Comparison of ENCODE assay signal across 1 cellular context in the genomic region with DNA sequence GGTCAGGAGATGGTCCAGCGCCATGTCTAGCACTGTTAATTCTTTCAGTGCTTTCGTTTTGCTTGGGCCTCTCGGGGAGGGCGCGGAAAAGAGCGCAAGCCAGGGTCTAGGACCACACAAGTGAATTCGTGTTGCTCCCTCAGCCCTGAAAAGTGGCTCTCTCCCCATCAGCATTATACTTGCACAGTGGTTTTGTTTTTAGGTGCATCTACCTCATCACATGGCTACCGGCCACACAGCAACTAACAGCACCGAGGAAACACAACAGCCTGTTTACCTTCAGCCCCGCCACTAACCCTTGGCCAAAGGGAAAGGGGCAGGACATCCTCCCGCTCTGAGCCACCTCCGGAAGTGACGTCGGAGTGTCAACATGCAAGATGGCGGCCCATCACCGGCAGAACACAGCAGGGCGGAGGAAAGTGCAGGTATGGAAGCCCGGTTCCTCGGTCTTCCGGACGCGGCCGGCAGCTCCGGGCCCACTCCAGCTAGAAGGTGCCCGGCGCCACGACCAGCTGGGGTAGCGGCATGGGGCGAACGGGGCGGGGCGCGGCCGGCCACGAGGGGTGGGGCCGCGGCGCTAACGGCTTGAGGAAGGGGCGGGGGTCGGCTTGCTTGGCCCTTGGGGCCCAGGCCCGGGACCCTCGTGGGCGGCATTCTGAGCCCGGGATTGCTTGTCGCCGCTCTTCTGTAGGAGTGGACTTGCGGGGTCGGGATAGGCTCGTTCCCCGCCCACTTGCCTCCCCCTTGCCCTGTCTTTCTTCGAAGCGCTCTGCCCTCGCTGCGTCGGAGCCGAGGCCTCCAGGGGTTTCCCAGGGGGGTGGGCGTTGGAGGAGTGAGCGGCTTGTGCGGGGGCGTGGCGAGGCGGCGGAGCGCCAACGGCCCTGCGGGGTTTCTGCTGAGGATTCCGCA.
TF ChIP-seq lines count a peak whose summit lies in the region.

Gene SCN11A (minus strand): TSS at position 296 of the 909 bp plus-strand sequence. CDS start 101,582 bp downstream, outside the sequence.
Gene WDR48 (plus strand): TSS at position 368 of the 909 bp plus-strand sequence. CDS start 10 bp downstream, at position 378.

TF ChIP-seq in GM12878, 131 proteins besides CTCF, POLR2A, EP300 and RAD21 (continued from another document and continues in another):
- TF ChIP-seq, protein P1, sequence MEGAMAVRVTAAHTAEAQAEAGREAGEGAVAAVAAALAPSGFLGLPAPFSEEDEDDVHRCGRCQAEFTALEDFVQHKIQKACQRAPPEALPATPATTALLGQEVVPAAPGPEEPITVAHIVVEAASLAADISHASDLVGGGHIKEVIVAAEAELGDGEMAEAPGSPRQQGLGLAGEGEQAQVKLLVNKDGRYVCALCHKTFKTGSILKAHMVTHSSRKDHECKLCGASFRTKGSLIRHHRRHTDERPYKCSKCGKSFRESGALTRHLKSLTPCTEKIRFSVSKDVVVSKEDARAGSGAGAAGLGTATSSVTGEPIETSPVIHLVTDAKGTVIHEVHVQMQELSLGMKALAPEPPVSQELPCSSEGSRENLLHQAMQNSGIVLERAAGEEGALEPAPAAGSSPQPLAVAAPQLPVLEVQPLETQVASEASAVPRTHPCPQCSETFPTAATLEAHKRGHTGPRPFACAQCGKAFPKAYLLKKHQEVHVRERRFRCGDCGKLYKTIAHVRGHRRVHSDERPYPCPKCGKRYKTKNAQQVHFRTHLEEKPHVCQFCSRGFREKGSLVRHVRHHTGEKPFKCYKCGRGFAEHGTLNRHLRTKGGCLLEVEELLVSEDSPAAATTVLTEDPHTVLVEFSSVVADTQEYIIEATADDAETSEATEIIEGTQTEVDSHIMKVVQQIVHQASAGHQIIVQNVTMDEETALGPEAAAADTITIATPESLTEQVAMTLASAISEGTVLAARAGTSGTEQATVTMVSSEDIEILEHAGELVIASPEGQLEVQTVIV (IDR thresholded peaks at IDR 0.05; ENCODE audit: borderline replicate concordance, partially characterized antibody) = no peak
- TF ChIP-seq, protein P2, sequence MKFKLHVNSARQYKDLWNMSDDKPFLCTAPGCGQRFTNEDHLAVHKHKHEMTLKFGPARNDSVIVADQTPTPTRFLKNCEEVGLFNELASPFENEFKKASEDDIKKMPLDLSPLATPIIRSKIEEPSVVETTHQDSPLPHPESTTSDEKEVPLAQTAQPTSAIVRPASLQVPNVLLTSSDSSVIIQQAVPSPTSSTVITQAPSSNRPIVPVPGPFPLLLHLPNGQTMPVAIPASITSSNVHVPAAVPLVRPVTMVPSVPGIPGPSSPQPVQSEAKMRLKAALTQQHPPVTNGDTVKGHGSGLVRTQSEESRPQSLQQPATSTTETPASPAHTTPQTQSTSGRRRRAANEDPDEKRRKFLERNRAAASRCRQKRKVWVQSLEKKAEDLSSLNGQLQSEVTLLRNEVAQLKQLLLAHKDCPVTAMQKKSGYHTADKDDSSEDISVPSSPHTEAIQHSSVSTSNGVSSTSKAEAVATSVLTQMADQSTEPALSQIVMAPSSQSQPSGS (IDR thresholded peaks at IDR 0.05; ENCODE audit: low read length) = no peak
- TF ChIP-seq YY1 (IDR thresholded peaks at IDR 0.05; ENCODE audit: low read depth, low read length) = peak; percentile 98
- peak; percentile 90 for TF ChIP-seq KLF5 (IDR thresholded peaks at IDR 0.05; ENCODE audit: partially characterized antibody)
- no peak for TF ChIP-seq BRCA1 (IDR thresholded peaks at IDR 0.05; ENCODE audit: low read depth, low read length)
- no peak for TF ChIP-seq RAD51 (IDR thresholded peaks at IDR 0.05)
- TF ChIP-seq BHLHE40 (IDR thresholded peaks at IDR 0.05; ENCODE audit: borderline replicate concordance in 1 of 2, low read depth in 2 of 2, low read length in 1 of 2) = 0 out of 4 replicates have a peak, but pooled peaks of 1 of the 2 experiments have one; percentile 11
- TF ChIP-seq NFYA (IDR thresholded peaks at IDR 0.05; ENCODE audit: borderline replicate concordance, low read depth, low read length) = no peak
- no peak; the same call in none of the 2 replicates for TF ChIP-seq CBFB (IDR thresholded peaks at IDR 0.05; ENCODE audit: low read depth)
- TF ChIP-seq ATF7 (IDR thresholded peaks at IDR 0.05; ENCODE audit: low read depth) = no peak; the same call in 1 of the 2 replicates
- TF ChIP-seq, protein P3, sequence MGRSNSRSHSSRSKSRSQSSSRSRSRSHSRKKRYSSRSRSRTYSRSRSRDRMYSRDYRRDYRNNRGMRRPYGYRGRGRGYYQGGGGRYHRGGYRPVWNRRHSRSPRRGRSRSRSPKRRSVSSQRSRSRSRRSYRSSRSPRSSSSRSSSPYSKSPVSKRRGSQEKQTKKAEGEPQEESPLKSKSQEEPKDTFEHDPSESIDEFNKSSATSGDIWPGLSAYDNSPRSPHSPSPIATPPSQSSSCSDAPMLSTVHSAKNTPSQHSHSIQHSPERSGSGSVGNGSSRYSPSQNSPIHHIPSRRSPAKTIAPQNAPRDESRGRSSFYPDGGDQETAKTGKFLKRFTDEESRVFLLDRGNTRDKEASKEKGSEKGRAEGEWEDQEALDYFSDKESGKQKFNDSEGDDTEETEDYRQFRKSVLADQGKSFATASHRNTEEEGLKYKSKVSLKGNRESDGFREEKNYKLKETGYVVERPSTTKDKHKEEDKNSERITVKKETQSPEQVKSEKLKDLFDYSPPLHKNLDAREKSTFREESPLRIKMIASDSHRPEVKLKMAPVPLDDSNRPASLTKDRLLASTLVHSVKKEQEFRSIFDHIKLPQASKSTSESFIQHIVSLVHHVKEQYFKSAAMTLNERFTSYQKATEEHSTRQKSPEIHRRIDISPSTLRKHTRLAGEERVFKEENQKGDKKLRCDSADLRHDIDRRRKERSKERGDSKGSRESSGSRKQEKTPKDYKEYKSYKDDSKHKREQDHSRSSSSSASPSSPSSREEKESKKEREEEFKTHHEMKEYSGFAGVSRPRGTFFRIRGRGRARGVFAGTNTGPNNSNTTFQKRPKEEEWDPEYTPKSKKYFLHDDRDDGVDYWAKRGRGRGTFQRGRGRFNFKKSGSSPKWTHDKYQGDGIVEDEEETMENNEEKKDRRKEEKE (IDR thresholded peaks at IDR 0.05) = no peak
- TF ChIP-seq YBX1 (IDR thresholded peaks at IDR 0.05) = no peak
- peak; percentile 82; the same call in 1 of the 2 replicates for TF ChIP-seq PML (IDR thresholded peaks at IDR 0.05; ENCODE audit: low read length)
- peak; percentile 58; the same call in 1 of the 2 replicates for TF ChIP-seq MXI1 (IDR thresholded peaks at IDR 0.05; ENCODE audit: low read depth, low read length)
- TF ChIP-seq POLR2AphosphoS2 (IDR thresholded peaks at IDR 0.05; ENCODE audit: low read depth, low read length) = peak; percentile 92
- no peak for TF ChIP-seq ZNF622 (IDR thresholded peaks at IDR 0.05)
- no peak for TF ChIP-seq SREBF2 (IDR thresholded peaks at IDR 0.05; ENCODE audit: low read length)
- peak; percentile 58; the same call in 1 of the 2 replicates for TF ChIP-seq RFX5 (IDR thresholded peaks at IDR 0.05; ENCODE audit: low read depth, low read length)
- peak; percentile 62 for TF ChIP-seq TCF12 (IDR thresholded peaks at IDR 0.05; ENCODE audit: low read depth, low read length)
- TF ChIP-seq IKZF2 (IDR thresholded peaks at IDR 0.05) = no peak; a peak in 1 of 4 replicates
- peak; percentile 91 for TF ChIP-seq POU2F2 (IDR thresholded peaks at IDR 0.05; ENCODE audit: borderline replicate concordance, low read depth, low read length)
- no peak for TF ChIP-seq TCF7 (IDR thresholded peaks at IDR 0.05; ENCODE audit: borderline replicate concordance)
- TF ChIP-seq NRF1 (conservative IDR thresholded peaks at IDR 0.05; ENCODE audit: low read depth, low read length) = no peak
- TF ChIP-seq MTA2 (IDR thresholded peaks at IDR 0.05; ENCODE audit: low read depth) = no peak
- TF ChIP-seq POLR2AphosphoS5 (IDR thresholded peaks at IDR 0.05; ENCODE audit: low read length) = peak; percentile 95
- TF ChIP-seq, protein P4, sequence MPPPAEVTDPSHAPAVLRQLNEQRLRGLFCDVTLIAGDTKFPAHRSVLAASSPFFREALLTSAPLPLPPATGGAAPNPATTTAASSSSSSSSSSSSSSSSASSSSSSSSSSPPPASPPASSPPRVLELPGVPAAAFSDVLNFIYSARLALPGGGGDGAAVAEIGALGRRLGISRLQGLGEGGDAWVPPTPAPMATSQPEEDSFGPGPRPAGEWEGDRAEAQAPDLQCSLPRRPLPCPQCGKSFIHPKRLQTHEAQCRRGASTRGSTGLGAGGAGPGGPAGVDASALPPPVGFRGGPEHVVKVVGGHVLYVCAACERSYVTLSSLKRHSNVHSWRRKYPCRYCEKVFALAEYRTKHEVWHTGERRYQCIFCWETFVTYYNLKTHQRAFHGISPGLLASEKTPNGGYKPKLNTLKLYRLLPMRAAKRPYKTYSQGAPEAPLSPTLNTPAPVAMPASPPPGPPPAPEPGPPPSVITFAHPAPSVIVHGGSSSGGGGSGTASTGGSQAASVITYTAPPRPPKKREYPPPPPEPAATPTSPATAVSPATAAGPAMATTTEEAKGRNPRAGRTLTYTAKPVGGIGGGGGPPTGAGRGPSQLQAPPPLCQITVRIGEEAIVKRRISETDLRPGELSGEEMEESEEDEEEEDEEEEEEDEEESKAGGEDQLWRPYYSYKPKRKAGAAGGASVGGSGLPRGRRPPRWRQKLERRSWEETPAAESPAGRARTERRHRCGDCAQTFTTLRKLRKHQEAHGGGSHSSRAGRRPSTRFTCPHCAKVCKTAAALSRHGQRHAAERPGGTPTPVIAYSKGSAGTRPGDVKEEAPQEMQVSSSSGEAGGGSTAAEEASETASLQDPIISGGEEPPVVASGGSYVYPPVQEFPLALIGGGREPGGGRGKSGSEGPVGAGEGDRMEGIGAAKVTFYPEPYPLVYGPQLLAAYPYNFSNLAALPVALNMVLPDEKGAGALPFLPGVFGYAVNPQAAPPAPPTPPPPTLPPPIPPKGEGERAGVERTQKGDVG (CRISPR knock-in tag; IDR thresholded peaks at IDR 0.05) = no peak
- TF ChIP-seq TBL1XR1 (IDR thresholded peaks at IDR 0.05; ENCODE audit: low read depth, low read length) = no peak
- TF ChIP-seq EZH2 (IDR thresholded peaks at IDR 0.05; ENCODE audit: borderline replicate concordance, control insufficient read depth, low read depth, low read length) = no peak
- TF ChIP-seq E2F4 (IDR thresholded peaks at IDR 0.05; ENCODE audit: low read depth, low read length) = no peak
- peak; percentile 77 for TF ChIP-seq NR2C1 (IDR thresholded peaks at IDR 0.05)
- TF ChIP-seq ZNF217 (IDR thresholded peaks at IDR 0.05) = no peak
- peak; percentile 42; the same call in 1 of the 2 replicates for TF ChIP-seq TCF3 (IDR thresholded peaks at IDR 0.05; ENCODE audit: borderline replicate concordance, insufficient read depth, low read depth, low read length)
- TF ChIP-seq, protein P5, sequence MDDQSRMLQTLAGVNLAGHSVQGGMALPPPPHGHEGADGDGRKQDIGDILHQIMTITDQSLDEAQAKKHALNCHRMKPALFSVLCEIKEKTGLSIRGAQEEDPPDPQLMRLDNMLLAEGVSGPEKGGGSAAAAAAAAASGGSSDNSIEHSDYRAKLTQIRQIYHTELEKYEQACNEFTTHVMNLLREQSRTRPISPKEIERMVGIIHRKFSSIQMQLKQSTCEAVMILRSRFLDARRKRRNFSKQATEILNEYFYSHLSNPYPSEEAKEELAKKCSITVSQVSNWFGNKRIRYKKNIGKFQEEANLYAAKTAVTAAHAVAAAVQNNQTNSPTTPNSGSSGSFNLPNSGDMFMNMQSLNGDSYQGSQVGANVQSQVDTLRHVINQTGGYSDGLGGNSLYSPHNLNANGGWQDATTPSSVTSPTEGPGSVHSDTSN (IDR thresholded peaks at IDR 0.05; ENCODE audit: insufficient replicate concordance, low read depth, low read length) = peak; percentile 61
- TF ChIP-seq SMARCA5 (IDR thresholded peaks at IDR 0.05) = no peak; the same call in 1 of the 2 replicates
- no peak for TF ChIP-seq BCL11A (IDR thresholded peaks at IDR 0.05; ENCODE audit: low read depth, low read length)
- TF ChIP-seq SRF (IDR thresholded peaks at IDR 0.05; ENCODE audit: low read depth in 2 of 2, low read length in 2 of 2) = no peak
- TF ChIP-seq ZNF384 (IDR thresholded peaks at IDR 0.05; ENCODE audit: borderline replicate concordance, low read depth, low read length) = no peak
- TF ChIP-seq, protein P6, sequence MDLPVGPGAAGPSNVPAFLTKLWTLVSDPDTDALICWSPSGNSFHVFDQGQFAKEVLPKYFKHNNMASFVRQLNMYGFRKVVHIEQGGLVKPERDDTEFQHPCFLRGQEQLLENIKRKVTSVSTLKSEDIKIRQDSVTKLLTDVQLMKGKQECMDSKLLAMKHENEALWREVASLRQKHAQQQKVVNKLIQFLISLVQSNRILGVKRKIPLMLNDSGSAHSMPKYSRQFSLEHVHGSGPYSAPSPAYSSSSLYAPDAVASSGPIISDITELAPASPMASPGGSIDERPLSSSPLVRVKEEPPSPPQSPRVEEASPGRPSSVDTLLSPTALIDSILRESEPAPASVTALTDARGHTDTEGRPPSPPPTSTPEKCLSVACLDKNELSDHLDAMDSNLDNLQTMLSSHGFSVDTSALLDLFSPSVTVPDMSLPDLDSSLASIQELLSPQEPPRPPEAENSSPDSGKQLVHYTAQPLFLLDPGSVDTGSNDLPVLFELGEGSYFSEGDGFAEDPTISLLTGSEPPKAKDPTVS (IDR thresholded peaks at IDR 0.05; ENCODE audit: low read depth, low read length) = no peak
- TF ChIP-seq EED (IDR thresholded peaks at IDR 0.05; ENCODE audit: low read depth) = no peak
- TF ChIP-seq, protein P7, sequence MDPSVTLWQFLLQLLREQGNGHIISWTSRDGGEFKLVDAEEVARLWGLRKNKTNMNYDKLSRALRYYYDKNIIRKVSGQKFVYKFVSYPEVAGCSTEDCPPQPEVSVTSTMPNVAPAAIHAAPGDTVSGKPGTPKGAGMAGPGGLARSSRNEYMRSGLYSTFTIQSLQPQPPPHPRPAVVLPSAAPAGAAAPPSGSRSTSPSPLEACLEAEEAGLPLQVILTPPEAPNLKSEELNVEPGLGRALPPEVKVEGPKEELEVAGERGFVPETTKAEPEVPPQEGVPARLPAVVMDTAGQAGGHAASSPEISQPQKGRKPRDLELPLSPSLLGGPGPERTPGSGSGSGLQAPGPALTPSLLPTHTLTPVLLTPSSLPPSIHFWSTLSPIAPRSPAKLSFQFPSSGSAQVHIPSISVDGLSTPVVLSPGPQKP (IDR thresholded peaks at IDR 0.05; ENCODE audit: low read depth, low read length) = peak; percentile 78
- no peak for TF ChIP-seq NFXL1 (IDR thresholded peaks at IDR 0.05; ENCODE audit: borderline replicate concordance)
- no peak for TF ChIP-seq HDAC6 (IDR thresholded peaks at IDR 0.05; ENCODE audit: unreplicated experiment)
- TF ChIP-seq, protein P8, sequence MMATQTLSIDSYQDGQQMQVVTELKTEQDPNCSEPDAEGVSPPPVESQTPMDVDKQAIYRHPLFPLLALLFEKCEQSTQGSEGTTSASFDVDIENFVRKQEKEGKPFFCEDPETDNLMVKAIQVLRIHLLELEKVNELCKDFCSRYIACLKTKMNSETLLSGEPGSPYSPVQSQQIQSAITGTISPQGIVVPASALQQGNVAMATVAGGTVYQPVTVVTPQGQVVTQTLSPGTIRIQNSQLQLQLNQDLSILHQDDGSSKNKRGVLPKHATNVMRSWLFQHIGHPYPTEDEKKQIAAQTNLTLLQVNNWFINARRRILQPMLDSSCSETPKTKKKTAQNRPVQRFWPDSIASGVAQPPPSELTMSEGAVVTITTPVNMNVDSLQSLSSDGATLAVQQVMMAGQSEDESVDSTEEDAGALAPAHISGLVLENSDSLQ (IDR thresholded peaks at IDR 0.05) = peak; percentile 87
- peak; percentile 85 for TF ChIP-seq SMAD5 (IDR thresholded peaks at IDR 0.05; ENCODE audit: low read depth)
